ENCODE assay signal across 9 cellular contexts in genomic region chrX:78945186-78945912, GRCh38. TPM values are rescaled to one million over a fixed set of nuclear protein-coding genes. Genes with fewer than 3 reads are reported as not detected.
DNase-seq lines count a peak whose midpoint lies in the region; ATAC-seq and TF ChIP-seq lines count a peak whose summit lies in the region.
"Had no signal": no experiment of that assay in that cellular context is flagged by ENCODE, and none has a peak within 500 bp of the region (broad histone marks: within the 10 kb centered on the region; RNA-seq: fewer than 3 reads in every experiment).

Gene P2RY10, plus strand, starts transcription at chrX:78945391. Its CDS starts 15,130 bp downstream, at chrX:78960521.

- peak within 1 kb of the TSS; percentile 89 for H3K27ac ChIP-seq in CD8-positive, alpha-beta T cell (ENCODE audit: low read depth, low read length)
- peak within 1 kb of the TSS in 1 of 12 donors; percentile 44 for H3K27ac ChIP-seq in heart left ventricle

- ATAC-seq in CD8-positive, alpha-beta T cell: peak; percentile 90
- ATAC-seq in GM19372 (IDR thresholded peaks at IDR 0.05; ENCODE audit: low read depth, unreplicated experiment) (peak; percentile 62), HG03378 (IDR thresholded peaks at IDR 0.05; ENCODE audit: unreplicated experiment) (peak; percentile 84), heart left ventricle (no peak)

- peak within 1 kb of the TSS; percentile 83 for H3K4me3 ChIP-seq in CD8-positive, alpha-beta T cell (ENCODE audit: low read depth, low read length)
- peak within 1 kb of the TSS in 1 of 12 donors; percentile 38 for H3K4me3 ChIP-seq in heart left ventricle

- DNase-seq in CD8-positive, alpha-beta T cell: peak in 6 of 7 experiments; percentile 1 to 51 (median 24)
- DNase-seq in activated CD4-positive, alpha-beta memory T cell treated with anti-CD3 and anti-CD28 coated beads for 36 hours: peak; percentile 38
- no peak for DNase-seq in A172 (ENCODE audit: low spot score)
- no peak for DNase-seq in anterior cingulate cortex (lab: John Stamatoyannopoulos, UW)
- DNase-seq in heart left ventricle: no peak
- DNase-seq in HT-29 (ENCODE audit: low spot score): no peak

- TF ChIP-seq POLR2A in heart left ventricle (IDR thresholded peaks at IDR 0.05): no peak

- H3K27me3 Mint-ChIP-seq in CD8-positive, alpha-beta T cell (ENCODE audit: low read depth): no peaks in the 10 kb centered on the region
- no peaks in the 10 kb centered on the region for H3K27me3 Mint-ChIP-seq in activated CD4-positive, alpha-beta memory T cell treated with anti-CD3 and anti-CD28 coated beads for 36 hours

- peak within 1 kb of the TSS; percentile 99 for H3K27ac Mint-ChIP-seq in CD8-positive, alpha-beta T cell
- H3K27ac Mint-ChIP-seq in activated CD4-positive, alpha-beta memory T cell treated with anti-CD3 and anti-CD28 coated beads for 36 hours: peak within 1 kb of the TSS; percentile 90

- no peaks in the 10 kb centered on the region for H3K36me3 ChIP-seq in CD8-positive, alpha-beta T cell (ENCODE audit: insufficient read depth, low read length)
- no peaks in the 10 kb centered on the region for H3K36me3 ChIP-seq in heart left ventricle

- no peaks in the 10 kb centered on the region for H3K27me3 ChIP-seq in CD8-positive, alpha-beta T cell (ENCODE audit: insufficient read depth, low read length)
- H3K27me3 ChIP-seq in heart left ventricle: no peaks in the 10 kb centered on the region

- H3K9me3 Mint-ChIP-seq in CD8-positive, alpha-beta T cell: no peaks in the 10 kb centered on the region
- no peaks in the 10 kb centered on the region for H3K9me3 Mint-ChIP-seq in activated CD4-positive, alpha-beta memory T cell treated with anti-CD3 and anti-CD28 coated beads for 36 hours

- no peaks in the 10 kb centered on the region for H3K9me3 ChIP-seq in CD8-positive, alpha-beta T cell (ENCODE audit: low read length)
- no peaks in the 10 kb centered on the region for H3K9me3 ChIP-seq in heart left ventricle

- TF ChIP-seq CTCF in CD8-positive, alpha-beta T cell (IDR thresholded peaks at IDR 0.05): no peak
- no peak for TF ChIP-seq CTCF in heart left ventricle (IDR thresholded peaks at IDR 0.05)

- H3K4me1 Mint-ChIP-seq in CD8-positive, alpha-beta T cell (ENCODE audit: low read depth): peaks cover 66% of the 10 kb centered on the region
- peaks cover 44% of the 10 kb centered on the region for H3K4me1 Mint-ChIP-seq in activated CD4-positive, alpha-beta memory T cell treated with anti-CD3 and anti-CD28 coated beads for 36 hours (ENCODE audit: low read depth)
- H3K4me1 Mint-ChIP-seq: neural crest cell had no signal

- POLR2A ChIA-PET in CD8-positive, alpha-beta T cell (lab: Charles Lee): interaction anchor here (0.6 to 1.3 kb wide), 3 partner anchors 13 to 21 kb away, joined by 3 to 4 read pairs (median 3); no protein-coding TSS in a partner anchor
- POLR2A ChIA-PET in activated CD4-positive, alpha-beta memory T cell treated with anti-CD3 and anti-CD28 coated beads for 36 hours (lab: Charles Lee): interaction anchor here (0.8 to 1.3 kb wide), 3 partner anchors 19 to 217 kb away, joined by 3 to 4 read pairs (median 4); no protein-coding TSS in a partner anchor

- intact Hi-C loops in CD8-positive, alpha-beta T cell (cut with DNase I, micrococcal nuclease): loop anchor here (2.0 to 10.0 kb wide), 10 partner anchors 59 to 1862 kb away; partner anchors contain the start of genes BRWD3 (in 2 of the 2), ATP7A (in 1 of the 2) and TAF9B (in 1 of the 2)
- intact Hi-C loops in activated CD4-positive, alpha-beta memory T cell treated with anti-CD3 and anti-CD28 coated beads for 36 hours (cut with micrococcal nuclease): loop anchor here (1.0 to 10.0 kb wide), 11 partner anchors 22 to 841 kb away; partner anchors contain the start of genes CYSLTR1, ITM2A and PGK1
- intact Hi-C loops in heart left ventricle (cut with DNase I): no loop called here

- peaks cover 34% of the 10 kb centered on the region for H3K4me1 ChIP-seq in CD8-positive, alpha-beta T cell (ENCODE audit: insufficient read depth, low read length)
- H3K4me1 ChIP-seq in heart left ventricle: peaks cover 0 to 5% (median 0%) of the 10 kb centered on the region in 12 donors

- H3K4me3 Mint-ChIP-seq in CD8-positive, alpha-beta T cell: peak within 1 kb of the TSS; percentile 96
- peak within 1 kb of the TSS; percentile 85 for H3K4me3 Mint-ChIP-seq in activated CD4-positive, alpha-beta memory T cell treated with anti-CD3 and anti-CD28 coated beads for 36 hours
- H3K4me3 Mint-ChIP-seq: neural crest cell had no signal

- WGBS in heart left ventricle, 4 donors: 45 to 64% (median 57%) methylated on average over 5 of the region's 5 CpGs

- CTCF ChIA-PET in CD8-positive, alpha-beta T cell (lab: Charles Lee): interaction anchor here (0.9 to 1.9 kb wide), 2 partner anchors 13 to 136 kb away, joined by 3 to 5 read pairs; no protein-coding TSS in a partner anchor
- CTCF ChIA-PET in activated CD4-positive, alpha-beta memory T cell treated with anti-CD3 and anti-CD28 coated beads for 36 hours (lab: Charles Lee): interaction anchor here (0.6 to 1.4 kb wide), 3 partner anchors 13 to 225 kb away, joined by 3 to 5 read pairs (median 4); no protein-coding TSS in a partner anchor

- H3K36me3 Mint-ChIP-seq in CD8-positive, alpha-beta T cell: peaks cover 38% of the 10 kb centered on the region
- peaks cover 26% of the 10 kb centered on the region for H3K36me3 Mint-ChIP-seq in activated CD4-positive, alpha-beta memory T cell treated with anti-CD3 and anti-CD28 coated beads for 36 hours

RNA-seq across cellular contexts. Expression of gene P2RY10, which starts in this region (rescaled TPM):
- 10 to 100 TPM; 76.1 to 81.2 TPM for total RNA-seq in CD8-positive, alpha-beta T cell
- 10 to 100 TPM; 38.8 to 39.3 TPM for total RNA-seq in activated CD4-positive, alpha-beta memory T cell treated with anti-CD3 and anti-CD28 coated beads for 36 hours
- not detected in 2 replicates for total RNA-seq in A172 (2014; rRNA removed; shearing (Covaris generic))
- 1 to 10 TPM in 1 of 9 donors, under 1 TPM in 2, not detected in 6; 0.63 to 1.8 (median 0.79) TPM for total RNA-seq in heart left ventricle
- polyA plus RNA-seq in heart left ventricle: under 1 TPM in 1 of 2 donors, not detected in 1; 0.07 TPM
- not detected in 2 replicates for total RNA-seq in HT-29 (2014; rRNA removed; shearing (Covaris generic))
- total RNA-seq: neural crest cell had no signal

Comparison
In these comparisons a context has a peak if more than half of its experiments do, and no peak if none do; other contexts are left out.
1. RNA of gene P2RY10 (total RNA-seq): 76.1 to 81.2 TPM in CD8-positive, alpha-beta T cell and 38.8 to 39.3 TPM in activated CD4-positive, alpha-beta memory T cell treated with anti-CD3 and anti-CD28 coated beads for 36 hours; 0.63 to 1.8 TPM in heart left ventricle, not detected in A172 and not detected in HT-29; every median in the first group is over 10 times any median in the second.
2. ATAC-seq: peak in CD8-positive, alpha-beta T cell (single experiment), GM19372 (single experiment) and HG03378 (single experiment); none in heart left ventricle (0 of 4).
3. DNase-seq: peak in CD8-positive, alpha-beta T cell (6 of 7) and activated CD4-positive, alpha-beta memory T cell treated with anti-CD3 and anti-CD28 coated beads for 36 hours (single experiment); none in A172 (single experiment), anterior cingulate cortex (0 of 58), heart left ventricle (0 of 5) and HT-29 (single experiment).
4. intact Hi-C loops: an anchor here in CD8-positive, alpha-beta T cell (2.0 to 10.0 kb wide) and activated CD4-positive, alpha-beta memory T cell treated with anti-CD3 and anti-CD28 coated beads for 36 hours (1.0 to 10.0 kb wide); none called in heart left ventricle.